Comparison of ENCODE assay signal across 8 cellular contexts in the genomic region with DNA sequence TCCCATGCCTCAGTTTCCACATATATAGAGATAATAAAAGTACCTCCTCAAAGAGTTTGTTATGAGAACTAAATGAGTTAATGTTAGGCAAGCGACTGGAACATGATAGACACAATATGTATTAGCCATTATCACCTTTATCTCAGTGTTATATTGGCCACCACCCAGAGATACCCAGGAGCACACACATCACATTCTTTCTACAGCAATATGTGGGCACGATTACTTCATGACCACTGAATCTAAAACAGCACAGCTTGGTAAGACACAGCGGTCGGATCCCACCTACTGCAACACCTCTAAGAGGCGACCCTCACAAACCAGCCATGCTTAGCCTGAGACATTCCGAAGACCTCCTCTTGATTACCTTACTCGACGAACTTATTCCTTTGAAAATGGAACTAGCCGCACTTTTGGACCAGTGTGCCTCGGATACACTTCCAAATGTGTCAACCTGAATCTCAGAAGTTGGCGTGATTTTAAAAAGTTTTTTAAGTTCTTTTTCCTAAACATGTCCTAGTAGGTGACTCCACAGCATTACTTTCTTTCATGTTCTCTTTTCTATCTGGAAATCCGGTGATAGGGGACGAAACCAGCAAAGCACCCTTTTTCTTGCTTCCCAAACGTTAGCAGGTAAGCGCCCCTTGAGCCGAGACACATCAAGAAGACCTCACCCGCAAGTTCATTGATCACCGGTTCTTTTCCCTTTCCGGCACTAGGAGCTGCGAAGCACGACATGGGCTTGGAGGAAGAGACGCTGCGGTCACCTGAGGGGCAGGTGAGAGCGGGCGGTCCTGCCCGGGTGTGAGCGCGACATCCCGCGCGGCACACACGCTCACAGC. TPM values are rescaled to one million over a fixed set of nuclear protein-coding genes. Genes with fewer than 3 reads are reported as not detected.
DNase-seq lines count a peak whose midpoint lies in the region; ATAC-seq lines count a peak whose summit lies in the region.

No MANE protein-coding gene starts in this region.

- H3K4me3 Mint-ChIP-seq in activated CD4-positive, alpha-beta T cell treated with anti-CD3 and anti-CD28 coated beads, Interleukin-2, amount 10 ng/mL, durations not matched to agents 7 days and 5 days = peak overlapping the region; percentile 93

- no peak for ATAC-seq in sciatic nerve
- no peak for ATAC-seq in GM18858 (IDR thresholded peaks at IDR 0.05; ENCODE audit: unreplicated experiment)
- ATAC-seq in GM18907 (IDR thresholded peaks at IDR 0.05; ENCODE audit: unreplicated experiment) = no peak

- H3K4me1 Mint-ChIP-seq in activated CD4-positive, alpha-beta T cell treated with anti-CD3 and anti-CD28 coated beads, Interleukin-2, amount 10 ng/mL, durations not matched to agents 7 days and 5 days = peaks cover 55% of the 10 kb centered on the region

- peaks cover 34% of the 10 kb centered on the region for H3K4me1 ChIP-seq in mononuclear cell (ENCODE audit: insufficient read depth, low read length)

- intact Hi-C loops in sciatic nerve (cut with DNase I) = no loop called here

- no peaks in the 10 kb centered on the region for H3K27me3 Mint-ChIP-seq in activated CD4-positive, alpha-beta T cell treated with anti-CD3 and anti-CD28 coated beads, Interleukin-2, amount 10 ng/mL, durations not matched to agents 7 days and 5 days

- no peaks in the 10 kb centered on the region for H3K27me3 ChIP-seq in mononuclear cell (ENCODE audit: insufficient read depth, low read length)

- CTCF ChIA-PET in activated CD4-positive, alpha-beta T cell treated with anti-CD3 and anti-CD28 coated beads, Interleukin-2, amount 10 ng/mL, durations not matched to agents 7 days and 5 days (lab: Charles Lee) = no interaction called here

- POLR2A ChIA-PET in activated CD4-positive, alpha-beta T cell treated with anti-CD3 and anti-CD28 coated beads, Interleukin-2, amount 10 ng/mL, durations not matched to agents 7 days and 5 days (lab: Charles Lee) = no interaction called here

- DNase-seq in activated CD4-positive, alpha-beta T cell treated with anti-CD3 and anti-CD28 coated beads, Interleukin-2, amount 10 ng/mL, durations not matched to agents 7 days and 5 days = no peak
- DNase-seq in activated CD4-positive, alpha-beta T cell treated with anti-CD3 and anti-CD28 coated beads, Interleukin-2, amount 50 U/mL, for 1 hour = no peak
- DNase-seq in NCI-H1105 treated with DMSO at 0.1 percent for 48 hours (lab: John Stamatoyannopoulos, UW) (peak; percentile 33), cerebellar cortex (ENCODE audit: low spot score) (peak; percentile 30), sciatic nerve (ENCODE audit: low spot score) (no peak)

- H3K4me3 ChIP-seq in mononuclear cell (ENCODE audit: low read length) = peak overlapping the region; percentile 70

- no peaks in the 10 kb centered on the region for H3K9me3 ChIP-seq in mononuclear cell (ENCODE audit: low read depth, low read length)

- H3K9me3 Mint-ChIP-seq in activated CD4-positive, alpha-beta T cell treated with anti-CD3 and anti-CD28 coated beads, Interleukin-2, amount 10 ng/mL, durations not matched to agents 7 days and 5 days = no peaks in the 10 kb centered on the region

- peak overlapping the region; percentile 96 for H3K27ac Mint-ChIP-seq in activated CD4-positive, alpha-beta T cell treated with anti-CD3 and anti-CD28 coated beads, Interleukin-2, amount 10 ng/mL, durations not matched to agents 7 days and 5 days

- H3K36me3 Mint-ChIP-seq in activated CD4-positive, alpha-beta T cell treated with anti-CD3 and anti-CD28 coated beads, Interleukin-2, amount 10 ng/mL, durations not matched to agents 7 days and 5 days (ENCODE audit: low read depth) = peaks cover 11% of the 10 kb centered on the region

RNA-seq across cellular contexts. Expression of gene GMDS, which starts 0.9 kb away (rescaled TPM):
- 10 to 100 TPM; 31.1 to 35.9 TPM for total RNA-seq in activated CD4-positive, alpha-beta T cell treated with anti-CD3 and anti-CD28 coated beads, Interleukin-2, amount 10 ng/mL, durations not matched to agents 7 days and 5 days
- total RNA-seq in mononuclear cell (10.6 TPM), sciatic nerve (31.4 TPM)

Comparison
In these comparisons a context has a peak if more than half of its experiments do, and no peak if none do; other contexts are left out.
1. DNase-seq: peak in NCI-H1105 treated with DMSO at 0.1 percent for 48 hours (single experiment) and cerebellar cortex (single experiment); none in activated CD4-positive, alpha-beta T cell treated with anti-CD3 and anti-CD28 coated beads, Interleukin-2, amount 10 ng/mL, durations not matched to agents 7 days and 5 days (single experiment), activated CD4-positive, alpha-beta T cell treated with anti-CD3 and anti-CD28 coated beads, Interleukin-2, amount 50 U/mL, for 1 hour (single experiment) and sciatic nerve (single experiment).